In genomic region chr20:23116301-23117089, GRCh38 we compare ENCODE assay signal across 11 cellular contexts. TPM values are rescaled to one million over a fixed set of nuclear protein-coding genes. Genes with fewer than 3 reads are reported as not detected.
DNase-seq lines count a peak whose midpoint lies in the region; ATAC-seq and TF ChIP-seq lines count a peak whose summit lies in the region.
"Had no signal": no experiment of that assay in that cellular context is flagged by ENCODE, and none has a peak within 500 bp of the region (broad histone marks: within the 10 kb centered on the region; RNA-seq: fewer than 3 reads in every experiment).

No MANE protein-coding gene starts in this region.

- no peak overlapping the region for H3K9ac ChIP-seq in endodermal cell (ENCODE audit: extremely low read depth, low read length, poor library complexity, severe bottlenecking)

- H3K36me3 Mint-ChIP-seq in WTC11 (no peaks in the 10 kb centered on the region), endodermal cell (ENCODE audit: low read depth) (no peaks in the 10 kb centered on the region)

- no peaks in the 10 kb centered on the region for H3K36me3 ChIP-seq in BJ (ENCODE audit: control insufficient read depth, insufficient read depth, low read length)
- H3K36me3 ChIP-seq in left lung: no peaks in the 10 kb centered on the region
- H3K36me3 ChIP-seq in endodermal cell (ENCODE audit: control insufficient read depth, insufficient read depth, low read length): no peaks in the 10 kb centered on the region

- H3K27ac ChIP-seq in left lung (peak overlapping the region; percentile 13 to 77), endodermal cell (ENCODE audit: low read depth, low read length) (no peak overlapping the region)

- DNase-seq in BJ (ENCODE audit: low read depth) (peak; percentile 5), HS-5 (ENCODE audit: low read depth) (peak; percentile 18), WTC11 (ENCODE audit: low spot score) (no peak), left lung (no peak), HK-2 (ENCODE audit: unreplicated experiment) (no peak), endodermal cell (no peak)
- no peak for DNase-seq in activated naive CD4-positive, alpha-beta T cell treated with anti-CD3 and anti-CD28 coated beads, Interleukin-2, amount 50 U/mL, for 16 hours
- DNase-seq in stimulated activated naive CD8-positive, alpha-beta T cell treated with anti-CD3 and anti-CD28 coated beads, Interleukin-15, amount 100 ng/mL, for 72 hours: no peak
- DNase-seq: DMS79; stimulated activated CD8-positive, alpha-beta memory T cell treated with anti-CD3 and anti-CD28 coated beads, Interleukin-4, amount 100 ng/mL, for 48 hours had no signal

- 0 out of 2 replicates have a peak, but pooled peaks have one; percentile 16 for ATAC-seq in WTC11
- peak; percentile 19 for ATAC-seq in left lung
- no peak for ATAC-seq in stimulated activated naive CD8-positive, alpha-beta T cell treated with anti-CD3 and anti-CD28 coated beads, Interleukin-15, amount 100 ng/mL, for 72 hours

- H3K9me3 ChIP-seq in left lung: no peaks in the 10 kb centered on the region
- H3K9me3 ChIP-seq in endodermal cell (ENCODE audit: control insufficient read depth, low read length): no peaks in the 10 kb centered on the region

- WGBS in endodermal cell (ENCODE audit: insufficient coverage in 1 of 2, insufficient read length in 1 of 2), 2 experiments: 83 to 86% methylated on average over 10 of the region's 10 CpGs

- H3K27me3 Mint-ChIP-seq in WTC11 (ENCODE audit: low read depth) (no peaks in the 10 kb centered on the region), endodermal cell (ENCODE audit: insufficient read depth) (peaks cover 8% of the 10 kb centered on the region)
- peaks cover 17% of the 10 kb centered on the region for H3K27me3 Mint-ChIP-seq in stimulated activated naive CD8-positive, alpha-beta T cell treated with anti-CD3 and anti-CD28 coated beads, Interleukin-15, amount 100 ng/mL, for 72 hours

- intact Hi-C loops in left lung (cut with DNase I): no loop called here

- CTCF ChIA-PET in BJ (lab: Yijun Ruan, JAX) (interaction anchor here (0.6 to 1.3 kb wide), 4 partner anchors 15 to 223 kb away, joined by 3 read pairs; no protein-coding TSS in a partner anchor), WTC11 (lab: Charles Lee) (interaction anchor here (0.8 to 1.4 kb wide), 4 partner anchors 9 to 84 kb away, joined by 3 to 5 read pairs (median 4); no protein-coding TSS in a partner anchor)

- H3K4me1 Mint-ChIP-seq in WTC11 (no peaks in the 10 kb centered on the region), endodermal cell (peaks cover 8% of the 10 kb centered on the region)
- no peaks in the 10 kb centered on the region for H3K4me1 Mint-ChIP-seq in stimulated activated naive CD8-positive, alpha-beta T cell treated with anti-CD3 and anti-CD28 coated beads, Interleukin-15, amount 100 ng/mL, for 72 hours
- H3K4me1 Mint-ChIP-seq: central memory CD8-positive, alpha-beta T cell had no signal

- H3K4me3 Mint-ChIP-seq in WTC11 (no peak overlapping the region), endodermal cell (no peak overlapping the region)
- no peak overlapping the region for H3K4me3 Mint-ChIP-seq in stimulated activated naive CD8-positive, alpha-beta T cell treated with anti-CD3 and anti-CD28 coated beads, Interleukin-15, amount 100 ng/mL, for 72 hours
- H3K4me3 Mint-ChIP-seq: central memory CD8-positive, alpha-beta T cell had no signal

- H3K4me3 ChIP-seq in BJ (ENCODE audit: low read depth, low read length) (no peak overlapping the region), left lung (no peak overlapping the region), endodermal cell (ENCODE audit: low read length) (no peak overlapping the region)

- no peaks in the 10 kb centered on the region for H3K9me3 Mint-ChIP-seq in WTC11
- H3K9me3 Mint-ChIP-seq in stimulated activated naive CD8-positive, alpha-beta T cell treated with anti-CD3 and anti-CD28 coated beads, Interleukin-15, amount 100 ng/mL, for 72 hours: no peaks in the 10 kb centered on the region
- H3K9me3 Mint-ChIP-seq in endodermal cell: no peaks in the 10 kb centered on the region
- H3K9me3 Mint-ChIP-seq: central memory CD8-positive, alpha-beta T cell had no signal

- POLR2A ChIA-PET in BJ (lab: Charles Lee) (no interaction called here), WTC11 (lab: Charles Lee) (no interaction called here)

- H3K27me3 ChIP-seq in BJ (ENCODE audit: control insufficient read depth, insufficient read depth, low read length): no peaks in the 10 kb centered on the region
- H3K27me3 ChIP-seq in left lung: no peaks in the 10 kb centered on the region
- no peaks in the 10 kb centered on the region for H3K27me3 ChIP-seq in endodermal cell (ENCODE audit: control insufficient read depth, insufficient read depth, low read length, poor library complexity, severe bottlenecking)

- H3K4me1 ChIP-seq in left lung (peaks cover 0 to 81% of the 10 kb centered on the region in 2 donors), endodermal cell (ENCODE audit: control insufficient read depth, insufficient read depth, low read length) (no peaks in the 10 kb centered on the region)

- TF ChIP-seq CTCF in BJ (IDR thresholded peaks at IDR 0.05; ENCODE audit: insufficient read depth, low read depth, low read length) (no peak), WTC11 (IDR thresholded peaks at IDR 0.05) (no peak), left lung (IDR thresholded peaks at IDR 0.05) (no peak), endodermal cell (conservative IDR thresholded peaks at IDR 0.05) (no peak)

- H3K27ac Mint-ChIP-seq in WTC11 (no peak overlapping the region), endodermal cell (no peak overlapping the region)
- H3K27ac Mint-ChIP-seq in stimulated activated naive CD8-positive, alpha-beta T cell treated with anti-CD3 and anti-CD28 coated beads, Interleukin-15, amount 100 ng/mL, for 72 hours: no peak overlapping the region

TF ChIP-seq in WTC11, 78 proteins besides CTCF, POLR2A, EP300 and RAD21 (continues in another document):
- TF ChIP-seq FOXP1 (CRISPR knock-in tag; IDR thresholded peaks at IDR 0.05; ENCODE audit: borderline replicate concordance) (no peak), TEAD4 (CRISPR knock-in tag; IDR thresholded peaks at IDR 0.05) (no peak), TCF7 (CRISPR knock-in tag; IDR thresholded peaks at IDR 0.05; ENCODE audit: low read depth) (no peak), NR2C2 (CRISPR knock-in tag; IDR thresholded peaks at IDR 0.05) (no peak), RORB (CRISPR knock-in tag; IDR thresholded peaks at IDR 0.05) (no peak), PRDM15 (CRISPR knock-in tag; IDR thresholded peaks at IDR 0.05) (no peak), NR1H2 (CRISPR knock-in tag; IDR thresholded peaks at IDR 0.05) (no peak), ZBTB43 (CRISPR knock-in tag; IDR thresholded peaks at IDR 0.05) (no peak), CREB1 (CRISPR knock-in tag; IDR thresholded peaks at IDR 0.05) (no peak)
- TF ChIP-seq, protein P1, sequence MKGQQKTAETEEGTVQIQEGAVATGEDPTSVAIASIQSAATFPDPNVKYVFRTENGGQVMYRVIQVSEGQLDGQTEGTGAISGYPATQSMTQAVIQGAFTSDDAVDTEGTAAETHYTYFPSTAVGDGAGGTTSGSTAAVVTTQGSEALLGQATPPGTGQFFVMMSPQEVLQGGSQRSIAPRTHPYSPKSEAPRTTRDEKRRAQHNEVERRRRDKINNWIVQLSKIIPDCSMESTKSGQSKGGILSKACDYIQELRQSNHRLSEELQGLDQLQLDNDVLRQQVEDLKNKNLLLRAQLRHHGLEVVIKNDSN (CRISPR knock-in tag; IDR thresholded peaks at IDR 0.05): no peak

RNA-seq across cellular contexts. Expression of gene CD93, which starts 30.4 kb away (rescaled TPM):
- not detected in 2 replicates for polyA plus RNA-seq in BJ (2011; rRNA removed)
- polyA minus RNA-seq in BJ (2011; rRNA and poly(A)+ RNA removed): not detected in 2 replicates
- total RNA-seq in WTC11 (2021): 0.05 to 0.21 TPM (median 0.09 TPM) in 3 replicates
- total RNA-seq in left lung: 100 to 1,000 TPM in 1 of 2 donors, 10 to 100 TPM in 1; 71.2 to 108 TPM
- under 1 TPM in 1 of 2 donors, not detected in 1; 0.04 TPM for total RNA-seq in endodermal cell
- polyA plus RNA-seq in endodermal cell (2013, experiment 1 of 2): 0.07 TPM
- polyA plus RNA-seq in endodermal cell (2013, experiment 2 of 2): 0.04 TPM

Comparison
In these comparisons a context has a peak if more than half of its experiments do, and no peak if none do; other contexts are left out.
1. DNase-seq: peak in BJ (single experiment) and HS-5 (single experiment); none in WTC11 (single experiment), left lung (0 of 2), activated naive CD4-positive, alpha-beta T cell treated with anti-CD3 and anti-CD28 coated beads, Interleukin-2, amount 50 U/mL, for 16 hours (single experiment), HK-2 (single experiment), stimulated activated naive CD8-positive, alpha-beta T cell treated with anti-CD3 and anti-CD28 coated beads, Interleukin-15, amount 100 ng/mL, for 72 hours (0 of 2) and endodermal cell (single experiment).
2. RNA of gene CD93, which starts 30.4 kb away (total RNA-seq): 71.2 to 108 TPM in left lung; 0.05 to 0.21 TPM in WTC11 and 0.04 TPM in endodermal cell; every median in the first group is over 10 times any median in the second.